Comparison of ENCODE assay signal across 9 cellular contexts in the genomic region with DNA sequence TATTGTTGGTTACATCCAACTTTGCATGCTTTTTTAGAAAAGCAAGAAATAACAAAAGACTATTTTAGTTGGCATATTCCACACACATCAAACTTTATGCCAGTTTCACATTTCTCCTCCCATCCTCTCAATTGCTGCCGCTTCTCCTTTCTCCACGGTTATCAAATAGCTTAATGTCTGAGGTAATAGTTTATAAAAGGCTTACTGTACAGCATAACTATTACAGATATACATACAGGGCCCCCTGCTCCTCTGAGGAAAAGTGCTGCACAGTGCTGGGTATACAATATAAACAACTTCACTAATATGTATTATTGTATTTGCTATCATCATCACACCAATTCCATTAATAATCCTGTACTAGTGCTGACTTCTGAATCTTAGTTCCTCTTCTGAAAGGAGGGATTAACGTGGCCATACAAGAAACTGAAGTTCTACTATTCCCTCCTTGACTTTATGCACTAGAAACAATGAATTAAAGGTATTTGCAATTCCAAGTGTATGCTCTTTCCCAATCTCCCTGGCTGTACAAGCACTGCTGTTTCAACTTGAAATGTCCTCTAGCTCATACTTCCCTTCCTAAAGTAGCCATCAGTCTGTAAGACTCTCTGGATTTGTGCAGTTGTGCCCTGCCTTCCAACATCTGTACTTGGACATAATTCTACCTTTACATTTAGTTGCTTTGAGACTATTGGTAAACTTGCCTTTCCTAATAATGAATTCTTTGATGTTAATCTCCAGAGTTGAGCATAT. TPM values are rescaled to one million over a fixed set of nuclear protein-coding genes. Genes with fewer than 3 reads are reported as not detected.
DNase-seq lines count a peak whose midpoint lies in the region; ATAC-seq and TF ChIP-seq lines count a peak whose summit lies in the region.
"Had no signal": no experiment of that assay in that cellular context is flagged by ENCODE, and none has a peak within 500 bp of the region (broad histone marks: within the 10 kb centered on the region; RNA-seq: fewer than 3 reads in every experiment).

No MANE protein-coding gene starts in this region.

- H3K36me3 ChIP-seq in A673 (ENCODE audit: insufficient read depth, low read length, poor library complexity, severe bottlenecking), result no peaks in the 10 kb centered on the region
- H3K36me3 ChIP-seq in body of pancreas (replicated peaks in 1 of 2; ENCODE audit: insufficient read depth in 1 of 2, low read depth in 2 of 2), result no peaks in the 10 kb centered on the region

- no peaks in the 10 kb centered on the region for H3K27me3 ChIP-seq in A673 (replicated peaks; ENCODE audit: insufficient read depth, low read depth, low read length, poor library complexity)
- H3K27me3 ChIP-seq in body of pancreas, result no peaks in the 10 kb centered on the region

- no peak for TF ChIP-seq POLR2A in body of pancreas (IDR thresholded peaks at IDR 0.05)

- intact Hi-C loops in A673 (cut with micrococcal nuclease; ENCODE audit: unreplicated experiment) (no loop called here), body of pancreas (cut with DNase I) (no loop called here)

- no peak for TF ChIP-seq CTCF in A673 (conservative IDR thresholded peaks at IDR 0.05; ENCODE audit: low read depth, low read length)
- no peak for TF ChIP-seq CTCF in HFF-Myc (IDR thresholded peaks at IDR 0.05; ENCODE audit: low read depth, low read length, missing control alignments)
- no peak for TF ChIP-seq CTCF in body of pancreas (IDR thresholded peaks at IDR 0.05)

- DNase-seq in A673 (ENCODE audit: low spot score) (no peak), HFF-Myc (ENCODE audit: extremely low read depth, low read depth) (no peak), body of pancreas (no peak), medulla oblongata (ENCODE audit: extremely low spot score) (peak; percentile 59), NCI-H2107 treated with DMSO at 0.1 percent for 48 hours (lab: John Stamatoyannopoulos, UW; ENCODE audit: unreplicated experiment) (no peak), NCI-H1694 (lab: John Stamatoyannopoulos, UW) (no peak)
- DNase-seq in activated CD4-positive, alpha-beta T cell treated with anti-CD3 and anti-CD28 coated beads, Interleukin-2, amount 50 U/mL, for 4 hours, result no peak
- DNase-seq: activated effector memory CD4-positive, alpha-beta T cell treated with Interleukin-2 at 50 U/mL for 16 hours had no signal

- POLR2A ChIA-PET in A673 (lab: Charles Lee; ENCODE audit: low non-redundant PET), result no interaction called here

- no peak overlapping the region for H3K27ac ChIP-seq in A673 (ENCODE audit: low read depth, low read length, poor library complexity, severe bottlenecking)
- peak overlapping the region; percentile 34 to 100 (median 97) for H3K27ac ChIP-seq in body of pancreas

- 5 to 10% methylated on average over 3 of the region's 3 CpGs for WGBS in body of pancreas, 2 donors

- BruUV-seq in A673 (replicated peaks; lab: Mats Ljungman, UMichigan), result no TSS peak

- H3K4me3 ChIP-seq in A673 (ENCODE audit: low read depth, low read length, poor library complexity, severe bottlenecking) (peak overlapping the region; percentile 86), HFF-Myc (replicated peaks; ENCODE audit: low read depth, low read length) (peak overlapping the region; percentile 57), body of pancreas (no peak overlapping the region)

- ATAC-seq in body of pancreas, result no peak
- ATAC-seq in HG02981 (IDR thresholded peaks at IDR 0.05; ENCODE audit: unreplicated experiment), result no peak

- no peaks in the 10 kb centered on the region for H3K9me3 ChIP-seq in A673 (ENCODE audit: low read depth, low read length, poor library complexity, severe bottlenecking)
- H3K9me3 ChIP-seq in body of pancreas, result no peaks in the 10 kb centered on the region

- H3K4me1 ChIP-seq in A673 (ENCODE audit: insufficient read depth, low read length, poor library complexity, severe bottlenecking), result peaks cover 11% of the 10 kb centered on the region
- peaks cover 56% of the 10 kb centered on the region for H3K4me1 ChIP-seq in body of pancreas

- CTCF ChIA-PET in A673 (lab: Charles Lee), result no interaction called here

RNA-seq across cellular contexts. Expression of a gene that starts 2.5 kb away (rescaled TPM):
- total RNA-seq in A673 (2021) (133 and 134 TPM in 2 replicates), body of pancreas (100 to 1,000 TPM in 1 of 2 donors, 10 to 100 TPM in 1; 92.6 to 185 TPM)

Comparison
In these comparisons a context has a peak if more than half of its experiments do, and no peak if none do; other contexts are left out.
1. H3K4me3 ChIP-seq: peak in A673 (single experiment) and HFF-Myc (single experiment); none in body of pancreas (0 of 2).